Comparison of ENCODE assay signal across 1 cellular context in genomic region chr6:31689249-31690110, GRCh38.
TF ChIP-seq lines count a peak whose summit lies in the region.

No MANE protein-coding gene starts in this region.

TF ChIP-seq in SK-N-SH, 30 proteins besides CTCF, POLR2A, EP300 and RAD21 (continued from another document):
- TF ChIP-seq USF1 (IDR thresholded peaks at IDR 0.05; ENCODE audit: borderline replicate concordance, low read depth) (no peak), RXRA (IDR thresholded peaks at IDR 0.05; ENCODE audit: borderline replicate concordance, low read depth) (no peak), NRF1 (IDR thresholded peaks at IDR 0.05; ENCODE audit: low read depth, low read length) (no peak), GABPA (IDR thresholded peaks at IDR 0.05; ENCODE audit: low read depth) (no peak), MEF2A (IDR thresholded peaks at IDR 0.05; ENCODE audit: borderline replicate concordance, low read depth) (no peak), NFIC (IDR thresholded peaks at IDR 0.05; ENCODE audit: borderline replicate concordance) (no peak), ZBTB33 (IDR thresholded peaks at IDR 0.05; ENCODE audit: borderline replicate concordance, low read depth) (no peak), POLR2AphosphoS5 (IDR thresholded peaks at IDR 0.05; ENCODE audit: low read depth, low read length) (no peak)
TF ChIP-seq in SK-N-SH: peak in this region for 0.
